Comparison of ENCODE assay signal across 1 cellular context in the genomic region with DNA sequence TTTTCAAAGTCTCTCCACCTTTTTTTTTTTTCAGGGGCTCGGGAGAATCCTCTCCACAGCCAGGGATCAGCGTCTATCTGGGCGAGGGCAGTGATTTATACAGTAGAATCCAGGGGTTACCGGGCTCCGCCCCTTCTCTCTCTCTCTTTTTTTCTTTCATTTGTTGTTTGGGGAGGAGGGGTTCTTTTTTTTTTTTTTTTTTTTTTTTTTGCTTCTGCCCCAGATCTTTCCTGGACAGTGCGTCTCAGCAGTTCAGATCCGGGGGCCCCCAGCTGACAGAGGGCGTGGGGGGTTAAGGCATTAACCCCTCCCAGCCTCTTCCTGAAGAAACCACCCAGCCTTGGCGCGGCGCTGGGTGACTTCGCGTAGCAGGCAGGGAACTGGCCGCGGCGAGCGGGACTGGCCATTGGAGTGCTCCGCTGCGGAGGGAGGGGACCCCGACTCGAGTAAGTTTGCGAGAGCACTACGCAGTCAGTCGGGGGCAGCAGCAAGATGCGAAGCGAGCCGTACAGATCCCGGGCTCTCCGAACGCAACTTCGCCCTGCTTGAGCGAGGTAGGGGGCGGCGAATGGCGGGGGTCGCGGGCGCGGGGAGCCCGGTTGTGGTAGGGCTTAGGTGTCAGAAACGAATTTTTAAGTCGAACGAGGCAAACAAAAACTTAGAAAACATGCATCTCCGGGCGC.
TF ChIP-seq lines count a peak whose summit lies in the region.

A gene (plus strand): TSS at position 474 of the 683 bp plus-strand sequence. CDS start 1,966 bp downstream, outside the sequence.

TF ChIP-seq in HEK293, 187 proteins besides CTCF, POLR2A, EP300 and RAD21 (continued from another document and continues in another):
- TF ChIP-seq, protein P1, sequence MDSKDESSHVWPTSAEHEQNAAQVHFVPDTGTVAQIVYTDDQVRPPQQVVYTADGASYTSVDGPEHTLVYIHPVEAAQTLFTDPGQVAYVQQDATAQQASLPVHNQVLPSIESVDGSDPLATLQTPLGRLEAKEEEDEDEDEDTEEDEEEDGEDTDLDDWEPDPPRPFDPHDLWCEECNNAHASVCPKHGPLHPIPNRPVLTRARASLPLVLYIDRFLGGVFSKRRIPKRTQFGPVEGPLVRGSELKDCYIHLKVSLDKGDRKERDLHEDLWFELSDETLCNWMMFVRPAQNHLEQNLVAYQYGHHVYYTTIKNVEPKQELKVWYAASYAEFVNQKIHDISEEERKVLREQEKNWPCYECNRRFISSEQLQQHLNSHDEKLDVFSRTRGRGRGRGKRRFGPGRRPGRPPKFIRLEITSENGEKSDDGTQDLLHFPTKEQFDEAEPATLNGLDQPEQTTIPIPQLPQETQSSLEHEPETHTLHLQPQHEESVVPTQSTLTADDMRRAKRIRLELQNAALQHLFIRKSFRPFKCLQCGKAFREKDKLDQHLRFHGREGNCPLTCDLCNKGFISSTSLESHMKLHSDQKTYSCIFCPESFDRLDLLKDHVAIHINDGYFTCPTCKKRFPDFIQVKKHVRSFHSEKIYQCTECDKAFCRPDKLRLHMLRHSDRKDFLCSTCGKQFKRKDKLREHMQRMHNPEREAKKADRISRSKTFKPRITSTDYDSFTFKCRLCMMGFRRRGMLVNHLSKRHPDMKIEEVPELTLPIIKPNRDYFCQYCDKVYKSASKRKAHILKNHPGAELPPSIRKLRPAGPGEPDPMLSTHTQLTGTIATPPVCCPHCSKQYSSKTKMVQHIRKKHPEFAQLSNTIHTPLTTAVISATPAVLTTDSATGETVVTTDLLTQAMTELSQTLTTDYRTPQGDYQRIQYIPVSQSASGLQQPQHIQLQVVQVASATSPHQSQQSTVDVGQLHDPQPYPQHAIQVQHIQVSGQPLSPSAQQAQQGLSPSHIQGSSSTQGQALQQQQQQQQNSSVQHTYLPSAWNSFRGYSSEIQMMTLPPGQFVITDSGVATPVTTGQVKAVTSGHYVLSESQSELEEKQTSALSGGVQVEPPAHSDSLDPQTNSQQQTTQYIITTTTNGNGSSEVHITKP (tag by site-specific recombination; IDR thresholded peaks at IDR 0.05), result peak; percentile 84
- TF ChIP-seq ZNF132 (tag by site-specific recombination; IDR thresholded peaks at IDR 0.05; ENCODE audit: borderline replicate concordance), result no peak
- no peak for TF ChIP-seq ZNF610 (tag by site-specific recombination; IDR thresholded peaks at IDR 0.05; ENCODE audit: borderline replicate concordance)
- TF ChIP-seq ZNF530 (tag by site-specific recombination; IDR thresholded peaks at IDR 0.05; ENCODE audit: low read depth), result no peak
- TF ChIP-seq ZNF335 (tag by site-specific recombination; conservative IDR thresholded peaks at IDR 0.05), result peak; percentile 94
- TF ChIP-seq ZNF416 (tag by site-specific recombination; IDR thresholded peaks at IDR 0.05), result no peak
- TF ChIP-seq SCRT2 (tag by site-specific recombination; IDR thresholded peaks at IDR 0.05), result no peak
- TF ChIP-seq ZNF239 (tag by site-specific recombination; IDR thresholded peaks at IDR 0.05), result no peak
- TF ChIP-seq, protein P2, sequence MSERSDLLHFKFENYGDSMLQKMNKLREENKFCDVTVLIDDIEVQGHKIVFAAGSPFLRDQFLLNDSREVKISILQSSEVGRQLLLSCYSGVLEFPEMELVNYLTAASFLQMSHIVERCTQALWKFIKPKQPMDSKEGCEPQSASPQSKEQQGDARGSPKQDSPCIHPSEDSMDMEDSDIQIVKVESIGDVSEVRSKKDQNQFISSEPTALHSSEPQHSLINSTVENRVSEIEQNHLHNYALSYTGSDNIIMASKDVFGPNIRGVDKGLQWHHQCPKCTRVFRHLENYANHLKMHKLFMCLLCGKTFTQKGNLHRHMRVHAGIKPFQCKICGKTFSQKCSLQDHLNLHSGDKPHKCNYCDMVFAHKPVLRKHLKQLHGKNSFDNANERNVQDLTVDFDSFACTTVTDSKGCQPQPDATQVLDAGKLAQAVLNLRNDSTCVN (tag by site-specific recombination; optimal IDR thresholded peaks at IDR 0.05), result peak; percentile 44
- no peak for TF ChIP-seq MYNN (tag by site-specific recombination; IDR thresholded peaks at IDR 0.05; ENCODE audit: borderline replicate concordance)
- no peak for TF ChIP-seq ZNF544 (tag by site-specific recombination; IDR thresholded peaks at IDR 0.05)
- TF ChIP-seq, protein P3, sequence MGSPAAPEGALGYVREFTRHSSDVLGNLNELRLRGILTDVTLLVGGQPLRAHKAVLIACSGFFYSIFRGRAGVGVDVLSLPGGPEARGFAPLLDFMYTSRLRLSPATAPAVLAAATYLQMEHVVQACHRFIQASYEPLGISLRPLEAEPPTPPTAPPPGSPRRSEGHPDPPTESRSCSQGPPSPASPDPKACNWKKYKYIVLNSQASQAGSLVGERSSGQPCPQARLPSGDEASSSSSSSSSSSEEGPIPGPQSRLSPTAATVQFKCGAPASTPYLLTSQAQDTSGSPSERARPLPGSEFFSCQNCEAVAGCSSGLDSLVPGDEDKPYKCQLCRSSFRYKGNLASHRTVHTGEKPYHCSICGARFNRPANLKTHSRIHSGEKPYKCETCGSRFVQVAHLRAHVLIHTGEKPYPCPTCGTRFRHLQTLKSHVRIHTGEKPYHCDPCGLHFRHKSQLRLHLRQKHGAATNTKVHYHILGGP (tag by site-specific recombination; IDR thresholded peaks at IDR 0.05), result no peak
- no peak for TF ChIP-seq ZNF274 (IDR thresholded peaks at IDR 0.05; ENCODE audit: low read length)
- no peak for TF ChIP-seq ZNF274 (tag by site-specific recombination; IDR thresholded peaks at IDR 0.05; ENCODE audit: borderline replicate concordance)
- TF ChIP-seq, protein P4, sequence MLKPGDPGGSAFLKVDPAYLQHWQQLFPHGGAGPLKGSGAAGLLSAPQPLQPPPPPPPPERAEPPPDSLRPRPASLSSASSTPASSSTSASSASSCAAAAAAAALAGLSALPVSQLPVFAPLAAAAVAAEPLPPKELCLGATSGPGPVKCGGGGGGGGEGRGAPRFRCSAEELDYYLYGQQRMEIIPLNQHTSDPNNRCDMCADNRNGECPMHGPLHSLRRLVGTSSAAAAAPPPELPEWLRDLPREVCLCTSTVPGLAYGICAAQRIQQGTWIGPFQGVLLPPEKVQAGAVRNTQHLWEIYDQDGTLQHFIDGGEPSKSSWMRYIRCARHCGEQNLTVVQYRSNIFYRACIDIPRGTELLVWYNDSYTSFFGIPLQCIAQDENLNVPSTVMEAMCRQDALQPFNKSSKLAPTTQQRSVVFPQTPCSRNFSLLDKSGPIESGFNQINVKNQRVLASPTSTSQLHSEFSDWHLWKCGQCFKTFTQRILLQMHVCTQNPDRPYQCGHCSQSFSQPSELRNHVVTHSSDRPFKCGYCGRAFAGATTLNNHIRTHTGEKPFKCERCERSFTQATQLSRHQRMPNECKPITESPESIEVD (tag by site-specific recombination; IDR thresholded peaks at IDR 0.05), result no peak
- no peak for TF ChIP-seq ZNF248 (tag by site-specific recombination; IDR thresholded peaks at IDR 0.05)
- TF ChIP-seq EGR2 (tag by site-specific recombination; IDR thresholded peaks at IDR 0.05; ENCODE audit: low read depth), result no peak; the same call in 1 of the 2 replicates
- no peak for TF ChIP-seq ZNF350 (tag by site-specific recombination; IDR thresholded peaks at IDR 0.05)
- TF ChIP-seq ZNF311 (tag by site-specific recombination; IDR thresholded peaks at IDR 0.05; ENCODE audit: borderline replicate concordance), result no peak
- TF ChIP-seq ZNF48 (tag by site-specific recombination; IDR thresholded peaks at IDR 0.05), result no peak
- TF ChIP-seq ZNF433 (tag by site-specific recombination; IDR thresholded peaks at IDR 0.05; ENCODE audit: low read depth), result no peak
- no peak for TF ChIP-seq RBAK (tag by site-specific recombination; IDR thresholded peaks at IDR 0.05)
- TF ChIP-seq KLF7 (tag by site-specific recombination; IDR thresholded peaks at IDR 0.05; ENCODE audit: borderline replicate concordance), result peak; percentile 62; the same call in 1 of the 2 replicates
- TF ChIP-seq ZSCAN30 (tag by site-specific recombination; IDR thresholded peaks at IDR 0.05), result peak; percentile 61
- no peak for TF ChIP-seq ZNF146 (tag by site-specific recombination; IDR thresholded peaks at IDR 0.05)
- TF ChIP-seq ZEB2 (tag by site-specific recombination; IDR thresholded peaks at IDR 0.05), result no peak
- TF ChIP-seq ZFP69B (tag by site-specific recombination; IDR thresholded peaks at IDR 0.05), result no peak
- TF ChIP-seq, protein P5, sequence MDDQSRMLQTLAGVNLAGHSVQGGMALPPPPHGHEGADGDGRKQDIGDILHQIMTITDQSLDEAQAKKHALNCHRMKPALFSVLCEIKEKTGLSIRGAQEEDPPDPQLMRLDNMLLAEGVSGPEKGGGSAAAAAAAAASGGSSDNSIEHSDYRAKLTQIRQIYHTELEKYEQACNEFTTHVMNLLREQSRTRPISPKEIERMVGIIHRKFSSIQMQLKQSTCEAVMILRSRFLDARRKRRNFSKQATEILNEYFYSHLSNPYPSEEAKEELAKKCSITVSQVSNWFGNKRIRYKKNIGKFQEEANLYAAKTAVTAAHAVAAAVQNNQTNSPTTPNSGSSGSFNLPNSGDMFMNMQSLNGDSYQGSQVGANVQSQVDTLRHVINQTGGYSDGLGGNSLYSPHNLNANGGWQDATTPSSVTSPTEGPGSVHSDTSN (CRISPR knock-in tag; IDR thresholded peaks at IDR 0.05), result 0 out of 2 replicates have a peak, but pooled peaks have one; percentile 30
- TF ChIP-seq KLF9 (tag by site-specific recombination; IDR thresholded peaks at IDR 0.05; ENCODE audit: low read depth), result peak; percentile 66; the same call in 1 of the 2 replicates
- TF ChIP-seq, protein P6, sequence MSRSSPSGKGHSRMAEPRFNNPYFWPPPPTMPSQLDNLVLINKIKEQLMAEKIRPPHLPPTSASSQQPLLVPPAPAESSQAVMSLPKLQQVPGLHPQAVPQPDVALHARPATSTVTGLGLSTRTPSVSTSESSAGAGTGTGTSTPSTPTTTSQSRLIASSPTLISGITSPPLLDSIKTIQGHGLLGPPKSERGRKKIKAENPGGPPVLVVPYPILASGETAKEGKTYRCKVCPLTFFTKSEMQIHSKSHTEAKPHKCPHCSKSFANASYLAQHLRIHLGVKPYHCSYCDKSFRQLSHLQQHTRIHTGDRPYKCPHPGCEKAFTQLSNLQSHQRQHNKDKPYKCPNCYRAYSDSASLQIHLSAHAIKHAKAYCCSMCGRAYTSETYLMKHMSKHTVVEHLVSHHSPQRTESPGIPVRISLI (tag by site-specific recombination; IDR thresholded peaks at IDR 0.05), result peak; percentile 95
- 0 out of 2 replicates have a peak, but pooled peaks have one; percentile 12 for TF ChIP-seq ZNF629 (tag by site-specific recombination; IDR thresholded peaks at IDR 0.05)
- TF ChIP-seq ZNF23 (tag by site-specific recombination; IDR thresholded peaks at IDR 0.05; ENCODE audit: borderline replicate concordance), result no peak
- TF ChIP-seq, protein P7, sequence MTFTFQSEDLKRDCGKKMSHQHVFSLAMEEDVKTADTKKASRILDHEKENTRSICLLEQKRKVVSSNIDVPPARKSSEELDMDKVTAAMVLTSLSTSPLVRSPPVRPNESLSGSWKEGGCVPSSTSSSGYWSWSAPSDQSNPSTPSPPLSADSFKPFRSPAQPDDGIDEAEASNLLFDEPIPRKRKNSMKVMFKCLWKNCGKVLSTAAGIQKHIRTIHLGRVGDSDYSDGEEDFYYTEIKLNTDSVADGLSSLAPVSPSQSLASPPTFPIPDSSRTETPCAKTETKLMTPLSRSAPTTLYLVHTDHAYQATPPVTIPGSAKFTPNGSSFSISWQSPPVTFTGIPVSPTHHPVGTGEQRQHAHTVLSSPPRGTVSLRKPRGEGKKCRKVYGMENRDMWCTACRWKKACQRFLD (tag by site-specific recombination; IDR thresholded peaks at IDR 0.05), result no peak
- TF ChIP-seq, protein P8, sequence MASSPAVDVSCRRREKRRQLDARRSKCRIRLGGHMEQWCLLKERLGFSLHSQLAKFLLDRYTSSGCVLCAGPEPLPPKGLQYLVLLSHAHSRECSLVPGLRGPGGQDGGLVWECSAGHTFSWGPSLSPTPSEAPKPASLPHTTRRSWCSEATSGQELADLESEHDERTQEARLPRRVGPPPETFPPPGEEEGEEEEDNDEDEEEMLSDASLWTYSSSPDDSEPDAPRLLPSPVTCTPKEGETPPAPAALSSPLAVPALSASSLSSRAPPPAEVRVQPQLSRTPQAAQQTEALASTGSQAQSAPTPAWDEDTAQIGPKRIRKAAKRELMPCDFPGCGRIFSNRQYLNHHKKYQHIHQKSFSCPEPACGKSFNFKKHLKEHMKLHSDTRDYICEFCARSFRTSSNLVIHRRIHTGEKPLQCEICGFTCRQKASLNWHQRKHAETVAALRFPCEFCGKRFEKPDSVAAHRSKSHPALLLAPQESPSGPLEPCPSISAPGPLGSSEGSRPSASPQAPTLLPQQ (tag by site-specific recombination; IDR thresholded peaks at IDR 0.05), result 0 out of 2 replicates have a peak, but pooled peaks have one; percentile 7
- TF ChIP-seq ZNF501 (tag by site-specific recombination; IDR thresholded peaks at IDR 0.05), result 0 out of 2 replicates have a peak, but pooled peaks have one; percentile 21
- TF ChIP-seq, protein P9, sequence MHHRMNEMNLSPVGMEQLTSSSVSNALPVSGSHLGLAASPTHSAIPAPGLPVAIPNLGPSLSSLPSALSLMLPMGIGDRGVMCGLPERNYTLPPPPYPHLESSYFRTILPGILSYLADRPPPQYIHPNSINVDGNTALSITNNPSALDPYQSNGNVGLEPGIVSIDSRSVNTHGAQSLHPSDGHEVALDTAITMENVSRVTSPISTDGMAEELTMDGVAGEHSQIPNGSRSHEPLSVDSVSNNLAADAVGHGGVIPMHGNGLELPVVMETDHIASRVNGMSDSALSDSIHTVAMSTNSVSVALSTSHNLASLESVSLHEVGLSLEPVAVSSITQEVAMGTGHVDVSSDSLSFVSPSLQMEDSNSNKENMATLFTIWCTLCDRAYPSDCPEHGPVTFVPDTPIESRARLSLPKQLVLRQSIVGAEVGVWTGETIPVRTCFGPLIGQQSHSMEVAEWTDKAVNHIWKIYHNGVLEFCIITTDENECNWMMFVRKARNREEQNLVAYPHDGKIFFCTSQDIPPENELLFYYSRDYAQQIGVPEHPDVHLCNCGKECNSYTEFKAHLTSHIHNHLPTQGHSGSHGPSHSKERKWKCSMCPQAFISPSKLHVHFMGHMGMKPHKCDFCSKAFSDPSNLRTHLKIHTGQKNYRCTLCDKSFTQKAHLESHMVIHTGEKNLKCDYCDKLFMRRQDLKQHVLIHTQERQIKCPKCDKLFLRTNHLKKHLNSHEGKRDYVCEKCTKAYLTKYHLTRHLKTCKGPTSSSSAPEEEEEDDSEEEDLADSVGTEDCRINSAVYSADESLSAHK (tag by site-specific recombination; IDR thresholded peaks at IDR 0.05), result no peak
- TF ChIP-seq SP3 (tag by site-specific recombination; IDR thresholded peaks at IDR 0.05), result peak; percentile 78
- TF ChIP-seq ZNF10 (tag by site-specific recombination; IDR thresholded peaks at IDR 0.05), result no peak
- peak; percentile 75 for TF ChIP-seq GLIS2 (tag by site-specific recombination; IDR thresholded peaks at IDR 0.05)
- TF ChIP-seq ZNF184 (tag by site-specific recombination; IDR thresholded peaks at IDR 0.05), result no peak
- TF ChIP-seq ZNF843 (tag by site-specific recombination; IDR thresholded peaks at IDR 0.05), result no peak; the same call in 1 of the 2 replicates
- no peak for TF ChIP-seq ZNF626 (tag by site-specific recombination; IDR thresholded peaks at IDR 0.05)
- TF ChIP-seq ZNF510 (tag by site-specific recombination; IDR thresholded peaks at IDR 0.05; ENCODE audit: insufficient replicate concordance), result no peak
- TF ChIP-seq ZNF292 (tag by site-specific recombination; IDR thresholded peaks at IDR 0.05; ENCODE audit: borderline replicate concordance, low read depth), result no peak
- no peak for TF ChIP-seq ZNF423 (tag by site-specific recombination; IDR thresholded peaks at IDR 0.05)
- TF ChIP-seq ZNF670 (tag by site-specific recombination; IDR thresholded peaks at IDR 0.05; ENCODE audit: low read depth), result no peak
- no peak for TF ChIP-seq ZNF391 (tag by site-specific recombination; IDR thresholded peaks at IDR 0.05; ENCODE audit: borderline replicate concordance, low read depth)
- no peak for TF ChIP-seq ZNF707 (tag by site-specific recombination; IDR thresholded peaks at IDR 0.05)
- no peak for TF ChIP-seq ZNF830 (tag by site-specific recombination; IDR thresholded peaks at IDR 0.05; ENCODE audit: low read depth)
- TF ChIP-seq ZFP37 (tag by site-specific recombination; IDR thresholded peaks at IDR 0.05), result no peak
